Comparison of ENCODE assay signal across 12 cellular contexts in the genomic region with DNA sequence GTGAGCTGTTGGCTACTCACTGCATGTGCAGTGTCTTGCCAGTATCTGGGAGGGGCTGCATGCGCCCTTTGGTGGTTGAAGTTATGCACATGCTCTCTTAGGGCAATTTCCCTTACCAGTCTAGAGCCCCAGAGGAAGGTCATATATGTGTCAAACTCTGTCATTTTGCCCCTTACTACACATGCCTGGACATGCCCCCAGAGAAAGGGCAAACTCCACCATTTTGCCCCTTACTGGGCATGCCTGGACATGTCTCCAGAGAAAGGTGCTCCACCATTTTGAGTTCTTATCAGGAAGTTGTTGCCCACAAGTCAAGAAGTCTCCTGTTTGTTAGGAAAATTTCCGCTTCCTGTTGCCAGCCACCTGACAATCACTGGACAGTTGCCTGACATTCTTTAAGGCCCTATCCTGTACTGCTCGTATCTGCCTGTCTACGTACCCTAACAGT. TPM values are rescaled to one million over a fixed set of nuclear protein-coding genes. Genes with fewer than 3 reads are reported as not detected.
DNase-seq lines count a peak whose midpoint lies in the region; ATAC-seq, FAIRE-seq and TF ChIP-seq lines count a peak whose summit lies in the region.
"Had no signal": no experiment of that assay in that cellular context is flagged by ENCODE, and none has a peak within 500 bp of the region (broad histone marks: within the 10 kb centered on the region; RNA-seq: fewer than 3 reads in every experiment).

No MANE protein-coding gene starts in this region.

- no peak for FAIRE-seq in GM12878 (lab: Jason Lieb, UNC)

- no peak overlapping the region for H3K4me3 Mint-ChIP-seq in activated CD4-positive, alpha-beta T cell treated with anti-CD3 and anti-CD28 coated beads for 36 hours

- H3K4me1 Mint-ChIP-seq in activated CD4-positive, alpha-beta T cell treated with anti-CD3 and anti-CD28 coated beads for 36 hours = peaks cover 16% of the 10 kb centered on the region

- intact Hi-C loops in activated CD4-positive, alpha-beta T cell treated with anti-CD3 and anti-CD28 coated beads for 36 hours (cut with DNase I, micrococcal nuclease) = no loop called here
- intact Hi-C loops in GM12878 (cut with micrococcal nuclease; ENCODE audit: unreplicated experiment) = no loop called here

- DNase-seq in activated CD4-positive, alpha-beta T cell treated with anti-CD3 and anti-CD28 coated beads for 36 hours = peak; percentile 10
- no peak for DNase-seq in activated CD4-positive, alpha-beta T cell treated with anti-CD3 and anti-CD28 coated beads for 4 hours
- DNase-seq in GM12878 (ENCODE audit: low read depth, low spot score) = peak; percentile 57
- DNase-seq in smooth muscle cell (lab: John Stamatoyannopoulos, UW; ENCODE audit: unreplicated experiment) = no peak
- no peak for DNase-seq in T1000 (lab: John Stamatoyannopoulos, UW)
- no peak for DNase-seq in NCI-H1092 treated with DMSO at 0.1 percent for 48 hours (lab: John Stamatoyannopoulos, UW)
- DNase-seq in SIG-M5 (lab: John Stamatoyannopoulos, UW) = no peak
- DNase-seq: activated T-cell treated with anti-CD3 and anti-CD28 coated beads, Interleukin-2, amount 50 U/mL, for 1 hour; NCI-H524 treated with DMSO at 0.1 percent for 48 hours; stimulated activated CD8-positive, alpha-beta memory T cell treated with anti-CD3 and anti-CD28 coated beads, Interleukin-4, amount 100 ng/mL, for 48 hours had no signal

- TF ChIP-seq POLR2A in GM12878 (IDR thresholded peaks at IDR 0.05; ENCODE audit: low read depth, low read length) = no peak

- no peak for TF ChIP-seq RAD21 in GM12878 (IDR thresholded peaks at IDR 0.05; ENCODE audit: insufficient read depth, low read depth, low read length)

- ATAC-seq in activated CD4-positive, alpha-beta T cell treated with anti-CD3 and anti-CD28 coated beads for 36 hours = peak; percentile 42
- ATAC-seq in HG03442 (IDR thresholded peaks at IDR 0.05; ENCODE audit: unreplicated experiment) (peak; percentile 45), GM12878 (peak; percentile 32)

- no peaks in the 10 kb centered on the region for H3K27me3 ChIP-seq in GM12878 (replicated peaks in 1 of 2; ENCODE audit: control insufficient read depth in 2 of 2, insufficient read depth in 2 of 2, low read length in 1 of 2)
- H3K27me3 ChIP-seq in smooth muscle cell (ENCODE audit: low read depth) = no peaks in the 10 kb centered on the region

- H3K9me3 ChIP-seq in GM12878 (replicated peaks; ENCODE audit: control insufficient read depth, insufficient read depth, low read length) (peaks cover 4% of the 10 kb centered on the region; the same call in 2 of the 3 replicates), smooth muscle cell (replicated peaks; ENCODE audit: low read depth) (no peaks in the 10 kb centered on the region)

- peaks cover 43% of the 10 kb centered on the region for H3K4me1 ChIP-seq in GM12878 (ENCODE audit: control insufficient read depth, insufficient read depth, low read length)
- H3K4me1 ChIP-seq in smooth muscle cell (ENCODE audit: low read depth) = no peaks in the 10 kb centered on the region

- peak overlapping the region; percentile 49 for H3K27ac ChIP-seq in GM12878 (ENCODE audit: control insufficient read depth, insufficient read depth)
- no peak overlapping the region for H3K27ac ChIP-seq in smooth muscle cell (ENCODE audit: low read depth)

- POLR2A ChIA-PET in activated CD4-positive, alpha-beta T cell treated with anti-CD3 and anti-CD28 coated beads for 36 hours (lab: Charles Lee) = no interaction called here
- POLR2A ChIA-PET in GM12878 (lab: Charles Lee) = no interaction called here

- no peak overlapping the region for H3K27ac Mint-ChIP-seq in activated CD4-positive, alpha-beta T cell treated with anti-CD3 and anti-CD28 coated beads for 36 hours

- H3K4me3 ChIP-seq in GM12878 (no peak overlapping the region), smooth muscle cell (no peak overlapping the region)
- H3K4me3 ChIP-seq: skin epidermis had no signal

- RAD21 ChIA-PET in GM12878 (lab: Charles Lee; ENCODE audit: unreplicated experiment) = no interaction called here

- H3K79me2 ChIP-seq in GM12878 (ENCODE audit: control insufficient read depth, insufficient read depth, low read length) = no peaks in the 10 kb centered on the region; the same call in 1 of the 2 replicates
- no peaks in the 10 kb centered on the region for H3K79me2 ChIP-seq in smooth muscle cell (ENCODE audit: low read depth)

- no peaks in the 10 kb centered on the region for H3K27me3 Mint-ChIP-seq in activated CD4-positive, alpha-beta T cell treated with anti-CD3 and anti-CD28 coated beads for 36 hours

- no peaks in the 10 kb centered on the region for H3K36me3 Mint-ChIP-seq in activated CD4-positive, alpha-beta T cell treated with anti-CD3 and anti-CD28 coated beads for 36 hours (ENCODE audit: low read depth)

- no TSS peak for BruUV-seq in GM12878 (replicated peaks; lab: Mats Ljungman, UMichigan)

- 51% methylated on average over 4 of the region's 4 CpGs for WGBS in GM12878 (ENCODE audit: insufficient coverage, insufficient replicate concordance, low lambda C conversion rate, missing lambda C conversion rate)
- WGBS in smooth muscle cell (ENCODE audit: low lambda C conversion rate) = 66% methylated on average over 4 of the region's 4 CpGs

- no peaks in the 10 kb centered on the region for H3K36me3 ChIP-seq in GM12878 (ENCODE audit: control insufficient read depth in 2 of 2, insufficient read depth in 2 of 2, low read length in 1 of 2)
- H3K36me3 ChIP-seq in smooth muscle cell (ENCODE audit: low read depth) = no peaks in the 10 kb centered on the region

- TF ChIP-seq CTCF in GM12878 (IDR thresholded peaks at IDR 0.05 in 2 of 3, conservative IDR thresholded peaks at IDR 0.05 in 1 of 3; ENCODE audit: control insufficient read depth in 2 of 3, extremely low read depth in 1 of 3, insufficient read depth in 1 of 3, low read depth in 3 of 3, low read length in 3 of 3) = no peak
- TF ChIP-seq CTCF in smooth muscle cell (IDR thresholded peaks at IDR 0.05; ENCODE audit: borderline replicate concordance, insufficient read depth, poor library complexity, severe bottlenecking) = no peak

- H3K4me2 ChIP-seq in GM12878 (ENCODE audit: control insufficient read depth, insufficient read depth) (no peak overlapping the region), smooth muscle cell (no peak overlapping the region)

- CTCF ChIA-PET in activated CD4-positive, alpha-beta T cell treated with anti-CD3 and anti-CD28 coated beads for 36 hours (lab: Charles Lee) = no interaction called here
- CTCF ChIA-PET in GM12878 (lab: Yijun Ruan, JAX) = interaction anchor here (0.7 kb wide), 1 partner anchor 9 kb away, joined by 3 read pairs; no protein-coding TSS in a partner anchor

- SMC1A ChIA-PET in GM12878 (lab: Charles Lee; ENCODE audit: uncharacterized antibody, unreplicated experiment) = no interaction called here

- H2AFZ ChIP-seq in GM12878 (ENCODE audit: control insufficient read depth, low read depth, low read length) = peak overlapping the region; percentile 5
- peak overlapping the region; percentile 58 for H2AFZ ChIP-seq in smooth muscle cell (ENCODE audit: low read depth)

- H3F3A ChIP-seq in smooth muscle cell (ENCODE audit: low read depth) = no peaks in the 10 kb centered on the region

- in situ Hi-C loops in GM12878 (cut with MboI) = no loop called here

- H3K9ac ChIP-seq in GM12878 (ENCODE audit: control insufficient read depth, insufficient read depth, low read length) (no peak overlapping the region), smooth muscle cell (ENCODE audit: low read depth) (no peak overlapping the region)

- no peak for TF ChIP-seq EP300 in GM12878 (IDR thresholded peaks at IDR 0.05; ENCODE audit: borderline replicate concordance in 1 of 2, control insufficient read depth in 1 of 2, low read depth in 2 of 2, low read length in 2 of 2)

- no peaks in the 10 kb centered on the region for H3K9me3 Mint-ChIP-seq in activated CD4-positive, alpha-beta T cell treated with anti-CD3 and anti-CD28 coated beads for 36 hours (ENCODE audit: low read depth)

- no peaks in the 10 kb centered on the region for H4K20me1 ChIP-seq in GM12878 (ENCODE audit: control insufficient read depth, insufficient read depth)
- H4K20me1 ChIP-seq in smooth muscle cell (ENCODE audit: low read depth) = no peaks in the 10 kb centered on the region

TF ChIP-seq in GM12878, 131 proteins besides CTCF, POLR2A, EP300 and RAD21 (continues in another document):
- TF ChIP-seq RUNX3 (IDR thresholded peaks at IDR 0.05; ENCODE audit: low read length) (peak; percentile 10; the same call in 1 of the 2 replicates), BRCA1 (IDR thresholded peaks at IDR 0.05; ENCODE audit: low read depth, low read length) (no peak), PAX8 (IDR thresholded peaks at IDR 0.05) (no peak), YY1 (IDR thresholded peaks at IDR 0.05; ENCODE audit: low read depth, low read length) (0 out of 2 replicates have a peak, but pooled peaks have one; percentile 50), BHLHE40 (IDR thresholded peaks at IDR 0.05; ENCODE audit: borderline replicate concordance in 1 of 2, low read depth in 2 of 2, low read length in 1 of 2) (no peak), CHD1 (IDR thresholded peaks at IDR 0.05; ENCODE audit: low read depth, low read length) (no peak)

RNA-seq across cellular contexts. Expression of gene PLAC8, which starts 56.4 kb away (rescaled TPM):
- 10 to 100 TPM; 54.4 to 72.3 TPM for total RNA-seq in activated CD4-positive, alpha-beta T cell treated with anti-CD3 and anti-CD28 coated beads for 36 hours
- 200 and 211 TPM in 2 replicates for total RNA-seq in GM12878 (2013; cell fraction: nucleolus; rRNA removed)
- 214 and 265 TPM in 2 replicates for total RNA-seq in GM12878 (2014; rRNA removed)
- 316 and 317 TPM in 2 replicates for total RNA-seq in GM12878 (2014; rRNA removed; fragmentation: Illumina TruSeq; extraction: Trizol)
- total RNA-seq in GM12878 (2021) = 238 and 239 TPM in 2 replicates
- 78.9 TPM for polyA plus RNA-seq in GM12878 (2011; ENCODE audit: low read depth)
- 841 and 1,037 TPM in 2 replicates for polyA plus RNA-seq in GM12878 (2011; rRNA removed)
- 429 and 464 TPM in 2 replicates for polyA plus RNA-seq in GM12878 (2011; cell fraction: cytosol; rRNA removed)
- polyA plus RNA-seq in GM12878 (2011; cell fraction: nucleus; rRNA removed) = 219 and 352 TPM in 2 replicates
- 70.6 and 120 TPM in 2 replicates for polyA plus RNA-seq in GM12878 (2012)
- polyA plus RNA-seq in GM12878 (2014; fragmentation: Illumina TruSeq; extraction: Trizol) = 311 and 417 TPM in 2 replicates
- 100 to 1,000 TPM; 405 to 441 TPM for polyA plus RNA-seq in GM12878 (2014; fragmentation: Nextera tagmentation; extraction: Ambion mirVana)
- 239 and 276 TPM in 2 replicates for polyA plus RNA-seq in GM12878 (2014; rRNA removed)
- 100 to 1,000 TPM; 379 to 404 TPM for polyA plus RNA-seq in GM12878 (2016; fragmentation: Nextera tagmentation; extraction: Ambion mirVana)
- polyA minus RNA-seq in GM12878 (2011; rRNA and poly(A)+ RNA removed) = 407 and 416 TPM in 2 replicates
- polyA minus RNA-seq in GM12878 (2011; cell fraction: cytosol; rRNA and poly(A)+ RNA removed) = 98.6 and 123 TPM in 2 replicates
- 44.1 and 55.6 TPM in 2 replicates for polyA minus RNA-seq in GM12878 (2011; cell fraction: nucleus; rRNA and poly(A)+ RNA removed)
- total RNA-seq in smooth muscle cell = 23.8 and 25.6 TPM in 2 replicates
- polyA plus RNA-seq in smooth muscle cell = 5.0 and 19.5 TPM in 2 replicates

Comparison
In these comparisons a context has a peak if more than half of its experiments do, and no peak if none do; other contexts are left out.
1. DNase-seq: peak in activated CD4-positive, alpha-beta T cell treated with anti-CD3 and anti-CD28 coated beads for 36 hours (single experiment) and GM12878 (single experiment); none in activated CD4-positive, alpha-beta T cell treated with anti-CD3 and anti-CD28 coated beads for 4 hours (0 of 2), smooth muscle cell (single experiment), T1000 (single experiment), NCI-H1092 treated with DMSO at 0.1 percent for 48 hours (single experiment) and SIG-M5 (single experiment).
2. Peak in every context shown above with its lines, with median percentiles within 50 percentile points of each other: ATAC-seq.